1 cellular context compared by ENCODE assay signal in genomic region chr11:128494418-128495332, GRCh38.
TF ChIP-seq lines count a peak whose summit lies in the region.

No MANE protein-coding gene starts in this region.

TF ChIP-seq in GM23338, 12 proteins besides CTCF, POLR2A, EP300 and RAD21 (continued from another document):
- TF ChIP-seq REST (IDR thresholded peaks at IDR 0.05; ENCODE audit: unreplicated experiment), result no peak
- TF ChIP-seq ZNF462 (CRISPR knock-in tag; IDR thresholded peaks at IDR 0.05), result no peak
- TF ChIP-seq EZH2 (IDR thresholded peaks at IDR 0.05; ENCODE audit: low read depth, unreplicated experiment), result no peak
- TF ChIP-seq CREB1 (CRISPR knock-in tag; IDR thresholded peaks at IDR 0.05; ENCODE audit: low read depth), result no peak
- no peak for TF ChIP-seq ZNF331 (CRISPR knock-in tag; IDR thresholded peaks at IDR 0.05; ENCODE audit: low read depth)
- TF ChIP-seq EZH2phosphoT487 (IDR thresholded peaks at IDR 0.05; ENCODE audit: unreplicated experiment), result no peak
- no peak for TF ChIP-seq ETS1 (IDR thresholded peaks at IDR 0.05)
- no peak for TF ChIP-seq JUNB (IDR thresholded peaks at IDR 0.05; ENCODE audit: unreplicated experiment)
